In the genomic region with DNA sequence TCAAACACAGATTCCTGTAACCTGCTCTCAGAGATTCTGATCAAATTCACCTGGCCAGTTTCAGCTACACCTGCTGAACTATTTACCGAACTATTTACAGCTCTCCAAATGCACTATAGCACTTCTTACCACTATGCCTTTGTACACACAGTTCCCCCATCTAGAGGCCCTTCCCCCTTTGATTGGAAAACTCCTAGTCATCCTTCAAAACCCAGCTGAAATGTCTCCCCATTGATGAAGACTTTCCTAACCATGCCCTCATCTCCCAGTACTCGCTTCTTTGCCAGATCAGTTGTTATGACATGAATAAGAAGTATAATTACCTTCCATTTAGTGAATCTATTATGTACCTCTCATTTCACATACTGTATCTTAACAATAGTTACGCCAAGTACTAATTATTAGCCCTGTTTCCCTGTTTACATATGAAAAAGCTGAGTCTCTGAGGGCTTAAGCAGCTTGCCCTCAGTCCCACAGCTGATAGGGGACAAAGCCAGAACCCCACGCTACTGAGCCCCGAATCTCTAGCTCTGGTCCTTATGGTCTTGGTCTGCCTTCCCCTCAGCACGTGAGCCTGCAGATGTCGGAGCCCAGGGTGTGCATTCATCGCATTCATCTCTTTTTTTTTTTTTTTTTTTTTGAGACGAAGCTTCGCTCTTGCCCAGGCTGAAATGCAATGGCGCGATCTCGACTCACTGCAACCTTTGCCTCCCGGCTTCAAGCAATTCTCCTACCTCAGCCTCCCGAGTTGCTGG, we compare ENCODE assay signal across 12 cellular contexts.
DNase-seq lines count a peak whose midpoint lies in the region; ATAC-seq, FAIRE-seq and TF ChIP-seq lines count a peak whose summit lies in the region.
"Had no signal": no experiment of that assay in that cellular context is flagged by ENCODE, and none has a peak within 500 bp of the region (broad histone marks: within the 10 kb centered on the region; RNA-seq: fewer than 3 reads in every experiment).

No MANE protein-coding gene starts in this region.

- no peak for FAIRE-seq in A549 (lab: Jason Lieb, UNC)
- FAIRE-seq: colon had no signal

- H3K27ac ChIP-seq in A549 (peak overlapping the region; percentile 79 to 83; a peak in 5 of 6 replicates), HEK293 (ENCODE audit: extremely low read depth, low read depth, low read length) (no peak overlapping the region), lower lobe of right lung (peak overlapping the region; percentile 25)
- H3K27ac ChIP-seq: psoas muscle had no signal

- 93% methylated on average over 15 of the region's 15 CpGs for WGBS in A549 (ENCODE audit: missing lambda C conversion rate)

- CTCF ChIA-PET in A549 (lab: Yijun Ruan, JAX) (interaction anchor here (0.6 to 10.8 kb wide), 77 partner anchors 9 to 635 kb away, joined by 3 to 209 read pairs (median 5); partner anchors contain the start of genes ADAM17, ASAP2, CPSF3 and IAH1), HEK293 (lab: Yijun Ruan, JAX) (interaction anchor here (0.6 to 4.1 kb wide), 26 partner anchors 11 to 1921 kb away, joined by 3 to 25 read pairs (median 4); no protein-coding TSS in a partner anchor)

- no peak for TF ChIP-seq CTCF in A549 (IDR thresholded peaks at IDR 0.05)
- TF ChIP-seq CTCF in HEK293 (tag by site-specific recombination; IDR thresholded peaks at IDR 0.05): no peak
- no peak for TF ChIP-seq CTCF in lower lobe of right lung (IDR thresholded peaks at IDR 0.05)

- TF ChIP-seq RAD21 in A549 (conservative IDR thresholded peaks at IDR 0.05 in 1 of 2, IDR thresholded peaks at IDR 0.05 in 1 of 2): no peak

- DNase-seq in A549 (ENCODE audit: low read depth in 1 of 2, low spot score in 1 of 2) (no peak), lower lobe of right lung (no peak), left lobe of liver (ENCODE audit: low spot score) (no peak), MG63 (no peak)

- POLR2A ChIA-PET in A549 (lab: Yijun Ruan, JAX) (interaction anchor here (1.6 kb wide), 1 partner anchor 414 kb away, joined by 5 read pairs; the partner anchor contains the start of gene ADAM17), HEK293 (lab: Yijun Ruan, JAX) (interaction anchor here (1.3 kb wide), 1 partner anchor 15 kb away, joined by 3 read pairs; no protein-coding TSS in a partner anchor)

- H3K4me1 ChIP-seq in A549 (peaks cover 30% of the 10 kb centered on the region), HEK293 (ENCODE audit: control insufficient read depth, insufficient read depth, low read length) (peaks cover 2% of the 10 kb centered on the region; the same call in 1 of the 2 replicates), lower lobe of right lung (peaks cover 22% of the 10 kb centered on the region)
- H3K4me1 ChIP-seq: psoas muscle had no signal

- TF ChIP-seq EP300 in A549 (IDR thresholded peaks at IDR 0.05): no peak

- H3K36me3 ChIP-seq in HEK293 (ENCODE audit: control insufficient read depth in 2 of 2, insufficient read depth in 1 of 2, low read length in 2 of 2) (no peaks in the 10 kb centered on the region), lower lobe of right lung (no peaks in the 10 kb centered on the region), MG63 (no peaks in the 10 kb centered on the region)
- H3K36me3 ChIP-seq: heart left ventricle, tibial nerve had no signal

- no peak for TF ChIP-seq POLR2A in A549 (IDR thresholded peaks at IDR 0.05; ENCODE audit: low read length)

- H3K9me3 ChIP-seq in A549 (no peaks in the 10 kb centered on the region), HEK293 (ENCODE audit: control insufficient read depth, insufficient read depth, low read depth, low read length) (no peaks in the 10 kb centered on the region), lower lobe of right lung (no peaks in the 10 kb centered on the region), MG63 (no peaks in the 10 kb centered on the region)
- H3K9me3 ChIP-seq: heart left ventricle, psoas muscle, tibial nerve had no signal

- intact Hi-C loops in lower lobe of right lung (cut with DNase I): no loop called here

- H3K27me3 ChIP-seq in lower lobe of right lung (ENCODE audit: low read depth) (no peaks in the 10 kb centered on the region), MG63 (no peaks in the 10 kb centered on the region)
- H3K27me3 ChIP-seq: tibial nerve had no signal

- no peak for ATAC-seq in A549
- no peak for ATAC-seq in SK-N-SH treated with all-trans-retinoic acid at 6 μM for 48 hours
- no peak for ATAC-seq in lower lobe of right lung
- ATAC-seq in left lobe of liver: no peak
- ATAC-seq in GM21825 (IDR thresholded peaks at IDR 0.05; ENCODE audit: unreplicated experiment): no peak
- no peak for ATAC-seq in HG03469 (IDR thresholded peaks at IDR 0.05; ENCODE audit: unreplicated experiment)

- H3K4me2 ChIP-seq in A549: peak overlapping the region; percentile 94

- H3K4me3 ChIP-seq in A549 (no peak overlapping the region), HEK293 (ENCODE audit: low read depth, low read length) (no peak overlapping the region), lower lobe of right lung (no peak overlapping the region), MG63 (no peak overlapping the region)

TF ChIP-seq in A549, 52 proteins besides CTCF, POLR2A, EP300 and RAD21:
- TF ChIP-seq CEBPB (IDR thresholded peaks at IDR 0.05) (no peak), RFX5 (IDR thresholded peaks at IDR 0.05) (no peak), CHD2 (IDR thresholded peaks at IDR 0.05; ENCODE audit: low read length, partially characterized antibody) (no peak), MYC (IDR thresholded peaks at IDR 0.05; ENCODE audit: borderline replicate concordance, low read length) (no peak), KDM5A (IDR thresholded peaks at IDR 0.05) (no peak), POLR2AphosphoS2 (conservative IDR thresholded peaks at IDR 0.05; ENCODE audit: low read length) (no peak), EHF (CRISPR knock-in tag; IDR thresholded peaks at IDR 0.05) (no peak), CBX2 (IDR thresholded peaks at IDR 0.05; ENCODE audit: borderline replicate concordance, low read depth) (no peak)

TF ChIP-seq in HEK293, 187 proteins besides CTCF, POLR2A, EP300 and RAD21:
- TF ChIP-seq ZFP3 (tag by site-specific recombination; IDR thresholded peaks at IDR 0.05; ENCODE audit: low read depth) (peak; percentile 87), ZNF133 (tag by site-specific recombination; IDR thresholded peaks at IDR 0.05) (no peak)

TF ChIP-seq in SK-N-SH treated with all-trans-retinoic acid at 6 μM for 48 hours, 23 proteins besides CTCF, POLR2A, EP300 and RAD21:
- no peak for TF ChIP-seq CREB5 (CRISPR knock-in tag; IDR thresholded peaks at IDR 0.05; ENCODE audit: low read depth)
- TF ChIP-seq GLIS3 (CRISPR knock-in tag; IDR thresholded peaks at IDR 0.05): no peak
- peak; percentile 99 for TF ChIP-seq ZFP3 (CRISPR knock-in tag; IDR thresholded peaks at IDR 0.05)
TF ChIP-seq in SK-N-SH treated with all-trans-retinoic acid at 6 μM for 48 hours: peak in this region for 1.
